In the genomic region with DNA sequence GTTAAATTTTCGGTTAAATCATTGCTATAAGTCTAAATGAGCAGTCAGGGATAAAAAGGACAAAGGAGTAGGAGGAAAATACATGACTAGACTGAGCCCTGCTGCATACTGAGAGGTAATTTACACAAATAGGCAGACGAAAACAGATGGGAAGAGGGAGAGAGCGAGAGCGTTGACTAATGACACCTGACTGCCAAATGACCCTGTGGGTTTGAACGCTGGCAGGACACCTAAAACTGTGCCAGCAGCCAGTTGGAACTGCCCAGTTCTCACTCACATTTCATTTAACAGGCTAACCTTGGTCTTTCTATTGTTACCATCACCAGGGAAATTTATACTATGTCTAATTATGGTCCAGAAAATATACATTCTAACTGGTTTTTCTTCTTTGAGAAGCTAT, we compare ENCODE assay signal across 2 cellular contexts.
TF ChIP-seq lines count a peak whose summit lies in the region.

No MANE protein-coding gene starts in this region.

TF ChIP-seq in SK-N-SH, 30 proteins besides CTCF, POLR2A, EP300 and RAD21 (continued from another document):
- TF ChIP-seq, protein P1, sequence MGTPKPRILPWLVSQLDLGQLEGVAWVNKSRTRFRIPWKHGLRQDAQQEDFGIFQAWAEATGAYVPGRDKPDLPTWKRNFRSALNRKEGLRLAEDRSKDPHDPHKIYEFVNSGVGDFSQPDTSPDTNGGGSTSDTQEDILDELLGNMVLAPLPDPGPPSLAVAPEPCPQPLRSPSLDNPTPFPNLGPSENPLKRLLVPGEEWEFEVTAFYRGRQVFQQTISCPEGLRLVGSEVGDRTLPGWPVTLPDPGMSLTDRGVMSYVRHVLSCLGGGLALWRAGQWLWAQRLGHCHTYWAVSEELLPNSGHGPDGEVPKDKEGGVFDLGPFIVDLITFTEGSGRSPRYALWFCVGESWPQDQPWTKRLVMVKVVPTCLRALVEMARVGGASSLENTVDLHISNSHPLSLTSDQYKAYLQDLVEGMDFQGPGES (IDR thresholded peaks at IDR 0.05; ENCODE audit: low read depth, low read length), result no peak
- TF ChIP-seq FOSL2 (IDR thresholded peaks at IDR 0.05; ENCODE audit: borderline replicate concordance, low read depth) (no peak), ELF1 (IDR thresholded peaks at IDR 0.05) (no peak), MEF2A (IDR thresholded peaks at IDR 0.05; ENCODE audit: borderline replicate concordance, low read depth) (no peak), NRF1 (IDR thresholded peaks at IDR 0.05; ENCODE audit: low read depth, low read length) (no peak)

TF ChIP-seq in SK-N-SH treated with all-trans-retinoic acid at 6 μM for 48 hours, 23 proteins besides CTCF, POLR2A, EP300 and RAD21 (continued from another document):
- TF ChIP-seq, protein P2, sequence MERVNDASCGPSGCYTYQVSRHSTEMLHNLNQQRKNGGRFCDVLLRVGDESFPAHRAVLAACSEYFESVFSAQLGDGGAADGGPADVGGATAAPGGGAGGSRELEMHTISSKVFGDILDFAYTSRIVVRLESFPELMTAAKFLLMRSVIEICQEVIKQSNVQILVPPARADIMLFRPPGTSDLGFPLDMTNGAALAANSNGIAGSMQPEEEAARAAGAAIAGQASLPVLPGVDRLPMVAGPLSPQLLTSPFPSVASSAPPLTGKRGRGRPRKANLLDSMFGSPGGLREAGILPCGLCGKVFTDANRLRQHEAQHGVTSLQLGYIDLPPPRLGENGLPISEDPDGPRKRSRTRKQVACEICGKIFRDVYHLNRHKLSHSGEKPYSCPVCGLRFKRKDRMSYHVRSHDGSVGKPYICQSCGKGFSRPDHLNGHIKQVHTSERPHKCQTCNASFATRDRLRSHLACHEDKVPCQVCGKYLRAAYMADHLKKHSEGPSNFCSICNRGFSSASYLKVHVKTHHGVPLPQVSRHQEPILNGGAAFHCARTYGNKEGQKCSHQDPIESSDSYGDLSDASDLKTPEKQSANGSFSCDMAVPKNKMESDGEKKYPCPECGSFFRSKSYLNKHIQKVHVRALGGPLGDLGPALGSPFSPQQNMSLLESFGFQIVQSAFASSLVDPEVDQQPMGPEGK (CRISPR knock-in tag; IDR thresholded peaks at IDR 0.05; ENCODE audit: borderline replicate concordance), result no peak
- TF ChIP-seq ZC3H10 (CRISPR knock-in tag; IDR thresholded peaks at IDR 0.05) (no peak), ZFP30 (CRISPR knock-in tag; IDR thresholded peaks at IDR 0.05) (no peak), ZNF70 (CRISPR knock-in tag; IDR thresholded peaks at IDR 0.05) (no peak)
- TF ChIP-seq, protein P3, sequence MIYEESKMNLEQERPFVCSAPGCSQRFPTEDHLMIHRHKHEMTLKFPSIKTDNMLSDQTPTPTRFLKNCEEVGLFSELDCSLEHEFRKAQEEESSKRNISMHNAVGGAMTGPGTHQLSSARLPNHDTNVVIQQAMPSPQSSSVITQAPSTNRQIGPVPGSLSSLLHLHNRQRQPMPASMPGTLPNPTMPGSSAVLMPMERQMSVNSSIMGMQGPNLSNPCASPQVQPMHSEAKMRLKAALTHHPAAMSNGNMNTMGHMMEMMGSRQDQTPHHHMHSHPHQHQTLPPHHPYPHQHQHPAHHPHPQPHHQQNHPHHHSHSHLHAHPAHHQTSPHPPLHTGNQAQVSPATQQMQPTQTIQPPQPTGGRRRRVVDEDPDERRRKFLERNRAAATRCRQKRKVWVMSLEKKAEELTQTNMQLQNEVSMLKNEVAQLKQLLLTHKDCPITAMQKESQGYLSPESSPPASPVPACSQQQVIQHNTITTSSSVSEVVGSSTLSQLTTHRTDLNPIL (CRISPR knock-in tag; IDR thresholded peaks at IDR 0.05; ENCODE audit: low read depth), result no peak
